In the genomic region with DNA sequence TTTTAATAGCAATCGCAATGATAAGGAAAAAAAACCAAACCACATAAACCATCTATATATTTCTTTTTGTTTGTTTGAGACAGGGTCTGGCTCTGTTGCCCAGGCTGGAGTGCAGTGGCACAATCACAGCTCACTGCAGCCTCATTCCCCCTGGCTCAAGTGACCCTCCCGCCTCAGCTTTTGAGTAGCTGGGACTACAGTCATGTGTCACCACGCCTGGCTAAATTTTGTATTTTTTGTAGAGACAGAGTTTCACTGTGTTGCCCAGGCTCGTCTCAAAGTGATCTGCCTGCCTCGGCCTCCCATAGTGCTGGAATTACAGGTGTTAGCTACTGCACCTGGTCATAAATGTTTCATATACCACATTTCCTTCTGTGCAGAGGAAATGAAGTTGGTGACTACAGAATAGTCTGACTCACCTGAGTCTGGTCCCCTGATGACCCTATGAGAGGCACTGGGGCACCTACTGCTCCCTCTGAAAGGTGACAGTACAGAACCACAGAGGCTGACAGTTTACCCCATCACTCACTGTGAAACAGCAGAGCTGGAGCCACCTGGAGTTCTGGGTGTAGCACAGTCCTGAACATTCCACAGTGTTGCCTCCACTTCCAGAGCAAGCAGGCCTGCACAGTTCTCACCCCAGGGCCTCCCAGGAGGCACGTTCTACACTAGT, we compare ENCODE assay signal across 18 cellular contexts.
"Had no signal": no experiment of that assay in that cellular context is flagged by ENCODE, and none has a peak within 500 bp of the region (broad histone marks: within the 10 kb centered on the region; RNA-seq: fewer than 3 reads in every experiment).

No MANE protein-coding gene starts in this region.

- H3K27ac ChIP-seq: colonic mucosa, hepatocyte, sigmoid colon, skin epidermis, stomach, thoracic aorta had no signal

- H3K4me3 Mint-ChIP-seq: endodermal cell; naive thymus-derived CD4-positive, alpha-beta T cell; nephron progenitor cell had no signal

- H3K9me3 Mint-ChIP-seq: endodermal cell; naive thymus-derived CD4-positive, alpha-beta T cell; nephron progenitor cell had no signal

- DNase-seq: cerebellar nuclear complex; colonic mucosa; effector CD4-positive, alpha-beta T cell; endodermal cell; erythroblast; foreskin melanocyte; mammary epithelial cell; naive thymus-derived CD4-positive, alpha-beta T cell; nephron progenitor cell; posterior cingulate gyrus; sigmoid colon; stimulated activated CD4-positive, alpha-beta T cell treated with anti-CD3 and anti-CD28 coated beads, Interleukin-12 subunit alpha, Interleukin-12 subunit beta, amount 100 ng/mL, for 4 hours; stomach; substantia nigra; trophoblast cell had no signal

- H3K36me3 Mint-ChIP-seq: naive thymus-derived CD4-positive, alpha-beta T cell had no signal

- ATAC-seq: naive thymus-derived CD4-positive, alpha-beta T cell had no signal

- H3K27ac Mint-ChIP-seq: endodermal cell; naive thymus-derived CD4-positive, alpha-beta T cell; nephron progenitor cell had no signal
